ENCODE assay signal across 9 cellular contexts in the genomic region with DNA sequence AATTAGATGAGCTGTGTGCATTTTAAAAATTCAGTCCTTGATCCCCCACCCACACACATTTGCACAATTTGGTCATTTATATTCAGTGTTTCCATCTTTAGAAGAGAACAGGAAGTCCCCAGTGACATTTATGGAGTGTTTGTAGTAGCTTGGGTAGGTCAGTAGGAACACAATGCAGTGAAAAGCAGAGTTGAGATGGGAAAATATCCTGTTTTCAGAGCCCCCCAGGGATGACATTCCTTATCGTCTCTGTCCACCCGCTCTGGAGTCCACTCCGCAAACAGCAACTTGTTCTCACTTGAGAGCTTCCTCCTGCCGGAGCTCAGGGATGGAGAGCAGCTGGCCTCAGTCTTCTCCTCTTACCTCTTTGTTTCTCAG.
DNase-seq lines count a peak whose midpoint lies in the region; ATAC-seq, FAIRE-seq and TF ChIP-seq lines count a peak whose summit lies in the region.
"Had no signal": no experiment of that assay in that cellular context is flagged by ENCODE, and none has a peak within 500 bp of the region (broad histone marks: within the 10 kb centered on the region; RNA-seq: fewer than 3 reads in every experiment).

No MANE protein-coding gene starts in this region.

- peak; percentile 38 for FAIRE-seq in endothelial cell of umbilical vein (lab: Jason Lieb, UNC)
- FAIRE-seq: islet of Langerhans had no signal

- CTCF ChIA-PET in Panc1 (lab: Charles Lee) (no interaction called here), endothelial cell of umbilical vein (lab: Charles Lee) (interaction anchor here (0.6 to 2.9 kb wide), 6 partner anchors 9 to 72 kb away, joined by 3 to 19 read pairs (median 4); no protein-coding TSS in a partner anchor)

- peak overlapping the region; percentile 30 for H3K4me2 ChIP-seq in endothelial cell of umbilical vein (ENCODE audit: insufficient read depth, low read length)
- peak overlapping the region; percentile 10 for H3K4me2 ChIP-seq in osteoblast (ENCODE audit: insufficient read depth, low read length)

- intact Hi-C loops in Panc1 (cut with micrococcal nuclease; ENCODE audit: unreplicated experiment) = no loop called here
- intact Hi-C loops in endothelial cell of umbilical vein (cut with micrococcal nuclease) = no loop called here

- dilution Hi-C loops in endothelial cell of umbilical vein (cut with MboI; ENCODE audit: extremely low pct_ligation_motif_present, low sequenced_read_pairs) = no loop called here

- no peak overlapping the region for H3K4me3 ChIP-seq in Panc1 (ENCODE audit: low read depth in 2 of 2, low read length in 2 of 2)
- no peak overlapping the region for H3K4me3 ChIP-seq in endothelial cell of umbilical vein (replicated peaks in 1 of 3; ENCODE audit: insufficient read depth in 1 of 3, low read depth in 1 of 3, low read length in 3 of 3)
- no peak overlapping the region for H3K4me3 ChIP-seq in osteoblast (ENCODE audit: insufficient read depth, low read length)

- no peaks in the 10 kb centered on the region for H3K9me3 ChIP-seq in Panc1 (ENCODE audit: control insufficient read depth, insufficient read depth, low read depth, low read length)
- no peaks in the 10 kb centered on the region for H3K9me3 ChIP-seq in endothelial cell of umbilical vein (replicated peaks; ENCODE audit: control insufficient read depth, insufficient read depth, low read length)
- H3K9me3 ChIP-seq in osteoblast (ENCODE audit: low read depth, low read length) = no peaks in the 10 kb centered on the region

- no peaks in the 10 kb centered on the region for H3K27me3 ChIP-seq in Panc1 (ENCODE audit: control insufficient read depth, insufficient read depth, low read length)
- H3K27me3 ChIP-seq in endothelial cell of umbilical vein (ENCODE audit: control insufficient read depth in 2 of 2, insufficient read depth in 2 of 2, low read length in 2 of 2) = no peaks in the 10 kb centered on the region
- no peaks in the 10 kb centered on the region for H3K27me3 ChIP-seq in osteoblast (ENCODE audit: insufficient read depth, low read length)

- H3K79me2 ChIP-seq in endothelial cell of umbilical vein (ENCODE audit: control insufficient read depth, insufficient read depth, low read length) (peaks cover 4% of the 10 kb centered on the region), osteoblast (ENCODE audit: insufficient read depth, low read length) (peaks cover 94% of the 10 kb centered on the region)

- 0 out of 2 replicates have a peak overlapping the region, but pooled peaks have one; percentile 5 for H3K27ac ChIP-seq in Panc1 (ENCODE audit: low read length)
- H3K27ac ChIP-seq in endothelial cell of umbilical vein (ENCODE audit: insufficient read depth, low read depth, low read length) = no peak overlapping the region
- H3K27ac ChIP-seq in osteoblast (ENCODE audit: low read depth, low read length) = peak overlapping the region; percentile 96

- TF ChIP-seq POLR2A in endothelial cell of umbilical vein (IDR thresholded peaks at IDR 0.05; ENCODE audit: low read depth, low read length) = no peak

- DNase-seq in ELF-1 (ENCODE audit: low read depth, low spot score) (peak; percentile 19), Panc1 (ENCODE audit: low read depth, low spot score) (no peak), endothelial cell of umbilical vein (ENCODE audit: low read depth, low spot score) (no peak), osteoblast (ENCODE audit: insufficient read length, low spot score, missing footprints) (peak; percentile 21), GOT3 (lab: John Stamatoyannopoulos, UW) (no peak), NCI-H774 (lab: John Stamatoyannopoulos, UW) (no peak)

- no peaks in the 10 kb centered on the region for H3K9me1 ChIP-seq in endothelial cell of umbilical vein (replicated peaks; ENCODE audit: control insufficient read depth, extremely low read depth, insufficient read depth, low read length)

- TF ChIP-seq CTCF in Panc1 (IDR thresholded peaks at IDR 0.05) = no peak
- no peak for TF ChIP-seq CTCF in endothelial cell of umbilical vein (IDR thresholded peaks at IDR 0.05; ENCODE audit: extremely low read depth in 1 of 2, insufficient read depth in 1 of 2, low read depth in 1 of 2, low read length in 2 of 2)
- TF ChIP-seq CTCF in osteoblast (IDR thresholded peaks at IDR 0.05; ENCODE audit: extremely low read depth, low read depth, low read length) = no peak

- H3K36me3 ChIP-seq in Panc1 (ENCODE audit: control insufficient read depth, insufficient read depth, low read length) (0 out of 2 replicates have a peak, but pooled peaks cover 4% of the 10 kb centered on the region), endothelial cell of umbilical vein (ENCODE audit: control insufficient read depth in 2 of 2, extremely low read depth in 1 of 2, insufficient read depth in 2 of 2, low read length in 2 of 2) (no peaks in the 10 kb centered on the region), osteoblast (ENCODE audit: insufficient read depth, low read length) (peaks cover 15% of the 10 kb centered on the region)

- H2AFZ ChIP-seq in endothelial cell of umbilical vein (ENCODE audit: low read depth, low read length) (no peak overlapping the region), osteoblast (ENCODE audit: low read length) (no peak overlapping the region)

- no peak overlapping the region for H3K9ac ChIP-seq in endothelial cell of umbilical vein (replicated peaks; ENCODE audit: extremely low read depth, insufficient read depth, low read length)

- H4K20me1 ChIP-seq in endothelial cell of umbilical vein (replicated peaks; ENCODE audit: control insufficient read depth, extremely low read depth, insufficient read depth, low read length) (no peaks in the 10 kb centered on the region), osteoblast (ENCODE audit: insufficient read depth, low read length) (peaks cover 94% of the 10 kb centered on the region)

- POLR2A ChIA-PET in Panc1 (lab: Charles Lee) = no interaction called here
- POLR2A ChIA-PET in endothelial cell of umbilical vein (lab: Charles Lee) = no interaction called here

- no TSS peak for BruUV-seq in Panc1 (replicated peaks; lab: Mats Ljungman, UMichigan)
- no TSS peak for BruUV-seq in endothelial cell of umbilical vein (replicated peaks; lab: Mats Ljungman, UMichigan)

- in situ Hi-C loops in Panc1 (cut with HindIII; ENCODE audit: low pct_unique_long_range_greater_than_20kb, low sequenced_read_pairs) = no loop called here

- ATAC-seq in Panc1 (no peak), GM21723 (IDR thresholded peaks at IDR 0.05; ENCODE audit: unreplicated experiment) (no peak), HG03469 (IDR thresholded peaks at IDR 0.05; ENCODE audit: unreplicated experiment) (no peak)

- H3K4me1 ChIP-seq in Panc1 (ENCODE audit: control insufficient read depth, insufficient read depth, low read length) (peaks cover 74% of the 10 kb centered on the region), endothelial cell of umbilical vein (ENCODE audit: control insufficient read depth, extremely low read depth, insufficient read depth, low read length) (peaks cover 22% of the 10 kb centered on the region), osteoblast (ENCODE audit: insufficient read depth, low read length) (peaks cover 77% of the 10 kb centered on the region)

TF ChIP-seq in endothelial cell of umbilical vein, 7 proteins besides CTCF, POLR2A, EP300 and RAD21:
- TF ChIP-seq GATA2 (IDR thresholded peaks at IDR 0.05; ENCODE audit: insufficient read depth, insufficient read length, low read depth, low read length) = no peak
- TF ChIP-seq EZH2 (IDR thresholded peaks at IDR 0.05; ENCODE audit: borderline replicate concordance, low read depth, low read length, severe bottlenecking) = no peak
- no peak for TF ChIP-seq MYC (IDR thresholded peaks at IDR 0.05; ENCODE audit: low read depth, low read length)
- no peak for TF ChIP-seq POLR2AphosphoS5 (IDR thresholded peaks at IDR 0.05; ENCODE audit: insufficient read depth, low read depth, low read length)
- TF ChIP-seq JUN (IDR thresholded peaks at IDR 0.05; ENCODE audit: borderline replicate concordance, insufficient read depth, insufficient read length, low read depth) = no peak
- TF ChIP-seq, protein P1, sequence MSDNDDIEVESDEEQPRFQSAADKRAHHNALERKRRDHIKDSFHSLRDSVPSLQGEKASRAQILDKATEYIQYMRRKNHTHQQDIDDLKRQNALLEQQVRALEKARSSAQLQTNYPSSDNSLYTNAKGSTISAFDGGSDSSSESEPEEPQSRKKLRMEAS (IDR thresholded peaks at IDR 0.05; ENCODE audit: insufficient read depth, insufficient read length) = no peak
- no peak for TF ChIP-seq FOS (IDR thresholded peaks at IDR 0.05; ENCODE audit: borderline replicate concordance, insufficient read depth, low read length)

Comparison
In these comparisons a context has a peak if more than half of its experiments do, and no peak if none do; other contexts are left out.
1. DNase-seq: peak in ELF-1 (single experiment) and osteoblast (single experiment); none in Panc1 (single experiment), endothelial cell of umbilical vein (single experiment), GOT3 (single experiment) and NCI-H774 (single experiment).